ENCODE assay signal across 1 cellular context in the genomic region with DNA sequence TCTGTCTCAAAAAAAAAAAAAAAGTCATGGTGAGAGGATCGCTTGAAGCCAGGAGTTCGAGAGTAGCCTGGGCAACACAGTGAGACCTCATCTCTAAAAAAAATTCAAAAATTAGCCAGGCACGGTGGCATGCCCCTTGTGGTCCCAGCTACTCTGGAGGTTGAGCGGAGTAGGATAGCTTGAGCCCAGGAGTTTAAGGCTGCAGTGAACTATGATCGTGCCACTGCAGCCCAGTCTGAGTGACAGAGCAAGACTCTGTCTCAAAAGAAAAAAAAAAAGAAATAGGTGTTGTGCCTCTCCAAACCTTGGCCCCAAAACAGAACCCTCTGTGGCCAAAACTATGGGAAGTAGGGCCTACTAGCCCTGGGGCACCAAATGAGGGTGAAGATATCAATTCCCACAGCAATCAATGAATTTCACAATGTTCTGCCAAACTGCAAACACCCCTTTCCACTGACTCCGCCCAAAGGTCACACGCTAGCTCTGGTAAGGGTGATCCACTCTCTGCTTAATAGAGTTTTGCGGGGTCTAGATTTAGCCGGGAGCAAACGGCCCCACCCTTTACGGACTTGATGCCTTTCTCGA.
TF ChIP-seq lines count a peak whose summit lies in the region.

No MANE protein-coding gene starts in this region.

TF ChIP-seq in GM12878, 131 proteins besides CTCF, POLR2A, EP300 and RAD21:
- TF ChIP-seq, protein P1, sequence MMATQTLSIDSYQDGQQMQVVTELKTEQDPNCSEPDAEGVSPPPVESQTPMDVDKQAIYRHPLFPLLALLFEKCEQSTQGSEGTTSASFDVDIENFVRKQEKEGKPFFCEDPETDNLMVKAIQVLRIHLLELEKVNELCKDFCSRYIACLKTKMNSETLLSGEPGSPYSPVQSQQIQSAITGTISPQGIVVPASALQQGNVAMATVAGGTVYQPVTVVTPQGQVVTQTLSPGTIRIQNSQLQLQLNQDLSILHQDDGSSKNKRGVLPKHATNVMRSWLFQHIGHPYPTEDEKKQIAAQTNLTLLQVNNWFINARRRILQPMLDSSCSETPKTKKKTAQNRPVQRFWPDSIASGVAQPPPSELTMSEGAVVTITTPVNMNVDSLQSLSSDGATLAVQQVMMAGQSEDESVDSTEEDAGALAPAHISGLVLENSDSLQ (IDR thresholded peaks at IDR 0.05), result peak; percentile 85
- TF ChIP-seq, protein P2, sequence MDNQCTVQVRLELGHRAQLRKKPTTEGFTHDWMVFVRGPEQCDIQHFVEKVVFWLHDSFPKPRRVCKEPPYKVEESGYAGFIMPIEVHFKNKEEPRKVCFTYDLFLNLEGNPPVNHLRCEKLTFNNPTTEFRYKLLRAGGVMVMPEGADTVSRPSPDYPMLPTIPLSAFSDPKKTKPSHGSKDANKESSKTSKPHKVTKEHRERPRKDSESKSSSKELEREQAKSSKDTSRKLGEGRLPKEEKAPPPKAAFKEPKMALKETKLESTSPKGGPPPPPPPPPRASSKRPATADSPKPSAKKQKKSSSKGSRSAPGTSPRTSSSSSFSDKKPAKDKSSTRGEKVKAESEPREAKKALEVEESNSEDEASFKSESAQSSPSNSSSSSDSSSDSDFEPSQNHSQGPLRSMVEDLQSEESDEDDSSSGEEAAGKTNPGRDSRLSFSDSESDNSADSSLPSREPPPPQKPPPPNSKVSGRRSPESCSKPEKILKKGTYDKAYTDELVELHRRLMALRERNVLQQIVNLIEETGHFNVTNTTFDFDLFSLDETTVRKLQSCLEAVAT (IDR thresholded peaks at IDR 0.05), result peak; percentile 75
- TF ChIP-seq, protein P3, sequence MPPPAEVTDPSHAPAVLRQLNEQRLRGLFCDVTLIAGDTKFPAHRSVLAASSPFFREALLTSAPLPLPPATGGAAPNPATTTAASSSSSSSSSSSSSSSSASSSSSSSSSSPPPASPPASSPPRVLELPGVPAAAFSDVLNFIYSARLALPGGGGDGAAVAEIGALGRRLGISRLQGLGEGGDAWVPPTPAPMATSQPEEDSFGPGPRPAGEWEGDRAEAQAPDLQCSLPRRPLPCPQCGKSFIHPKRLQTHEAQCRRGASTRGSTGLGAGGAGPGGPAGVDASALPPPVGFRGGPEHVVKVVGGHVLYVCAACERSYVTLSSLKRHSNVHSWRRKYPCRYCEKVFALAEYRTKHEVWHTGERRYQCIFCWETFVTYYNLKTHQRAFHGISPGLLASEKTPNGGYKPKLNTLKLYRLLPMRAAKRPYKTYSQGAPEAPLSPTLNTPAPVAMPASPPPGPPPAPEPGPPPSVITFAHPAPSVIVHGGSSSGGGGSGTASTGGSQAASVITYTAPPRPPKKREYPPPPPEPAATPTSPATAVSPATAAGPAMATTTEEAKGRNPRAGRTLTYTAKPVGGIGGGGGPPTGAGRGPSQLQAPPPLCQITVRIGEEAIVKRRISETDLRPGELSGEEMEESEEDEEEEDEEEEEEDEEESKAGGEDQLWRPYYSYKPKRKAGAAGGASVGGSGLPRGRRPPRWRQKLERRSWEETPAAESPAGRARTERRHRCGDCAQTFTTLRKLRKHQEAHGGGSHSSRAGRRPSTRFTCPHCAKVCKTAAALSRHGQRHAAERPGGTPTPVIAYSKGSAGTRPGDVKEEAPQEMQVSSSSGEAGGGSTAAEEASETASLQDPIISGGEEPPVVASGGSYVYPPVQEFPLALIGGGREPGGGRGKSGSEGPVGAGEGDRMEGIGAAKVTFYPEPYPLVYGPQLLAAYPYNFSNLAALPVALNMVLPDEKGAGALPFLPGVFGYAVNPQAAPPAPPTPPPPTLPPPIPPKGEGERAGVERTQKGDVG (CRISPR knock-in tag; IDR thresholded peaks at IDR 0.05), result 0 out of 2 replicates have a peak, but pooled peaks have one; percentile 37
- TF ChIP-seq SIN3A (IDR thresholded peaks at IDR 0.05; ENCODE audit: low read depth, low read length), result no peak
- TF ChIP-seq SIX5 (IDR thresholded peaks at IDR 0.05; ENCODE audit: low read depth, low read length, severe bottlenecking), result no peak
- TF ChIP-seq JUNB (IDR thresholded peaks at IDR 0.05), result no peak
- TF ChIP-seq SMARCA5 (IDR thresholded peaks at IDR 0.05), result no peak
